ENCODE assay signal across 20 cellular contexts in the genomic region with DNA sequence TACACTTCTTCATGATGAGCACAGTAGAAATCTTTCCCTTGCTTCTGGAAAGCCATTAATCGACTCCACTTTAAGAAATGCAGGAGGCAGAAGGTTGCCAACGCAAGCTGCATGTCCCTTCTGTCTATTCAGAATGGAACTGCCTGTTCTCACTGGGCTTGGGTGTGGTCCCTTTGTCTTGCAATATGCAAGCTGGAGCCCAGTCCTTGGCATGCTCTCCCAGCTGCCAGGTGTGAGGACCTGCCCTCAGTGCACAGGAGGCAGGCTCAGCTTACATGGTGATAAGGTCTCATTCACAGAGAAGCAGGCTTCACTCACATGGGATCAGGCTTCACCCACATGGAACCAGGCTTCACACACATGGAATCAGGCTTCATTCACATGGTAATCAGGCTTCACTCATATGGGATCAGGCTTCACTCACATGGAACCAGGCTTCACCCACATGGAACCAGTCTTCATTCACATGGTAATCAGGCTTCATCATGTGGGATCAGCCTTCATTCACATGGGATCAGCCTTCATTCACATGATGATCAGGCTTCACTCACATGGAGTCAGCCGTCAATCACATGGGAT. TPM values are rescaled to one million over a fixed set of nuclear protein-coding genes. Genes with fewer than 3 reads are reported as not detected.
DNase-seq lines count a peak whose midpoint lies in the region; ATAC-seq and TF ChIP-seq lines count a peak whose summit lies in the region.
"Had no signal": no experiment of that assay in that cellular context is flagged by ENCODE, and none has a peak within 500 bp of the region (broad histone marks: within the 10 kb centered on the region; RNA-seq: fewer than 3 reads in every experiment).

No MANE protein-coding gene starts in this region.

- no peak overlapping the region for H3K27ac Mint-ChIP-seq in activated naive CD8-positive, alpha-beta T cell treated with anti-CD3 and anti-CD28 coated beads for 36 hours
- no peak overlapping the region for H3K27ac Mint-ChIP-seq in stimulated activated memory B cell treated with anti-CD40 and anti-IgM and Interleukin-4, amounts not matched to agents 10 μg/mL and 1 μg/mL and 100 μg/mL, for 72 hours
- H3K27ac Mint-ChIP-seq: activated CD8-positive, alpha-beta T cell treated with anti-CD3 and anti-CD28 coated beads, Interleukin-2, amount 10 ng/mL, durations not matched to agents 7 days and 5 days; HFFc6; IgD-negative memory B cell; naive thymus-derived CD8-positive, alpha-beta T cell; progenitor cell of endocrine pancreas; stimulated activated naive CD8-positive, alpha-beta T cell treated with anti-CD3 and anti-CD28 coated beads, Interleukin-15, amount 100 ng/mL, for 72 hours had no signal

- no peaks in the 10 kb centered on the region for H3K36me3 ChIP-seq in esophagus muscularis mucosa
- H3K36me3 ChIP-seq: vagina had no signal

- H3K36me3 Mint-ChIP-seq in activated naive CD8-positive, alpha-beta T cell treated with anti-CD3 and anti-CD28 coated beads for 36 hours: no peaks in the 10 kb centered on the region
- H3K36me3 Mint-ChIP-seq in stimulated activated memory B cell treated with anti-CD40 and anti-IgM and Interleukin-4, amounts not matched to agents 10 μg/mL and 1 μg/mL and 100 μg/mL, for 72 hours: no peaks in the 10 kb centered on the region
- H3K36me3 Mint-ChIP-seq: IgD-negative memory B cell; naive thymus-derived CD8-positive, alpha-beta T cell had no signal

- no peak overlapping the region for H3K4me3 Mint-ChIP-seq in activated naive CD8-positive, alpha-beta T cell treated with anti-CD3 and anti-CD28 coated beads for 36 hours
- H3K4me3 Mint-ChIP-seq in stimulated activated memory B cell treated with anti-CD40 and anti-IgM and Interleukin-4, amounts not matched to agents 10 μg/mL and 1 μg/mL and 100 μg/mL, for 72 hours: no peak overlapping the region
- H3K4me3 Mint-ChIP-seq: activated CD8-positive, alpha-beta T cell treated with anti-CD3 and anti-CD28 coated beads, Interleukin-2, amount 10 ng/mL, durations not matched to agents 7 days and 5 days; central memory CD8-positive, alpha-beta T cell; HFFc6; IgD-negative memory B cell; naive thymus-derived CD8-positive, alpha-beta T cell; stimulated activated naive CD8-positive, alpha-beta T cell treated with anti-CD3 and anti-CD28 coated beads, Interleukin-15, amount 100 ng/mL, for 72 hours had no signal

- no peak for TF ChIP-seq POLR2A in esophagus muscularis mucosa (IDR thresholded peaks at IDR 0.05; ENCODE audit: low read depth)

- no peaks in the 10 kb centered on the region for H3K9me3 ChIP-seq in esophagus muscularis mucosa
- H3K9me3 ChIP-seq: Caco-2, vagina had no signal

- 75% methylated on average over 2 of the region's 3 CpGs for WGBS in esophagus muscularis mucosa

- no peak for ATAC-seq in GM18519 (IDR thresholded peaks at IDR 0.05; ENCODE audit: low FRiP score, unreplicated experiment)
- no peak for ATAC-seq in stimulated activated memory B cell treated with anti-CD40 and anti-IgM and Interleukin-4, amounts not matched to agents 10 μg/mL and 1 μg/mL and 100 μg/mL, for 72 hours
- ATAC-seq: activated CD8-positive, alpha-beta T cell treated with anti-CD3 and anti-CD28 coated beads, Interleukin-2, amount 10 ng/mL, durations not matched to agents 7 days and 5 days; naive thymus-derived CD8-positive, alpha-beta T cell; SK-N-SH treated with all-trans-retinoic acid at 6 μM for 48 hours; stimulated activated naive CD8-positive, alpha-beta T cell treated with anti-CD3 and anti-CD28 coated beads, Interleukin-15, amount 100 ng/mL, for 72 hours had no signal

- intact Hi-C loops in esophagus muscularis mucosa (cut with DNase I): no loop called here

- no peaks in the 10 kb centered on the region for H3K9me3 Mint-ChIP-seq in activated naive CD8-positive, alpha-beta T cell treated with anti-CD3 and anti-CD28 coated beads for 36 hours
- H3K9me3 Mint-ChIP-seq in stimulated activated memory B cell treated with anti-CD40 and anti-IgM and Interleukin-4, amounts not matched to agents 10 μg/mL and 1 μg/mL and 100 μg/mL, for 72 hours: no peaks in the 10 kb centered on the region
- H3K9me3 Mint-ChIP-seq: central memory CD8-positive, alpha-beta T cell; HFFc6; IgD-negative memory B cell; naive thymus-derived CD8-positive, alpha-beta T cell; stimulated activated naive CD8-positive, alpha-beta T cell treated with anti-CD3 and anti-CD28 coated beads, Interleukin-15, amount 100 ng/mL, for 72 hours had no signal

- no peak overlapping the region for H3K27ac ChIP-seq in esophagus muscularis mucosa (replicated peaks in 1 of 4)
- H3K27ac ChIP-seq: vagina had no signal

- no peaks in the 10 kb centered on the region for H3K4me1 Mint-ChIP-seq in activated naive CD8-positive, alpha-beta T cell treated with anti-CD3 and anti-CD28 coated beads for 36 hours
- H3K4me1 Mint-ChIP-seq in stimulated activated memory B cell treated with anti-CD40 and anti-IgM and Interleukin-4, amounts not matched to agents 10 μg/mL and 1 μg/mL and 100 μg/mL, for 72 hours: peaks cover 4% of the 10 kb centered on the region
- H3K4me1 Mint-ChIP-seq: central memory CD8-positive, alpha-beta T cell; naive thymus-derived CD8-positive, alpha-beta T cell; stimulated activated naive CD8-positive, alpha-beta T cell treated with anti-CD3 and anti-CD28 coated beads, Interleukin-15, amount 100 ng/mL, for 72 hours had no signal

- no peaks in the 10 kb centered on the region for H3K27me3 Mint-ChIP-seq in activated naive CD8-positive, alpha-beta T cell treated with anti-CD3 and anti-CD28 coated beads for 36 hours
- peaks cover 24% of the 10 kb centered on the region for H3K27me3 Mint-ChIP-seq in stimulated activated memory B cell treated with anti-CD40 and anti-IgM and Interleukin-4, amounts not matched to agents 10 μg/mL and 1 μg/mL and 100 μg/mL, for 72 hours

- H3K4me3 ChIP-seq in esophagus muscularis mucosa: no peak overlapping the region
- H3K4me3 ChIP-seq: vagina had no signal

- H3K27me3 ChIP-seq in esophagus muscularis mucosa: no peaks in the 10 kb centered on the region
- H3K27me3 ChIP-seq: vagina had no signal

- no peak for TF ChIP-seq EP300 in esophagus muscularis mucosa (IDR thresholded peaks at IDR 0.05)

- H3K4me1 ChIP-seq in esophagus muscularis mucosa: peaks cover 0 to 13% (median 2%) of the 10 kb centered on the region in 4 donors
- H3K4me1 ChIP-seq: Caco-2 had no signal

- peak; percentile 90 for DNase-seq in COR-L47 (lab: John Stamatoyannopoulos, UW)
- peak; percentile 60 for DNase-seq in NCI-H1092 treated with DMSO at 0.1 percent for 48 hours (lab: John Stamatoyannopoulos, UW)
- DNase-seq in NCI-H510A (lab: John Stamatoyannopoulos, UW): peak; percentile 40
- DNase-seq in esophagus muscularis mucosa (ENCODE audit: extremely low spot score): peak; percentile 77
- no peak for DNase-seq in activated naive CD8-positive, alpha-beta T cell treated with anti-CD3 and anti-CD28 coated beads for 36 hours
- DNase-seq in stimulated activated CD4-positive, alpha-beta T cell treated with anti-CD3 and anti-CD28 coated beads, Interleukin-15, amount 100 ng/mL, for 24 hours: no peak
- DNase-seq: activated CD8-positive, alpha-beta T cell treated with anti-CD3 and anti-CD28 coated beads, Interleukin-2, amount 10 ng/mL, durations not matched to agents 7 days and 5 days; Caco-2; HFFc6; naive thymus-derived CD8-positive, alpha-beta T cell; NCI-H1694 treated with DMSO at 0.1 percent for 48 hours; stimulated activated CD4-positive, alpha-beta T cell treated with anti-CD3 and anti-CD28 coated beads, Interleukin-12 subunit alpha, Interleukin-12 subunit beta, amount 100 ng/mL, for 4 hours; stimulated activated naive CD8-positive, alpha-beta T cell treated with anti-CD3 and anti-CD28 coated beads, Interleukin-15, amount 100 ng/mL, for 72 hours had no signal

- no peak for TF ChIP-seq CTCF in esophagus muscularis mucosa (IDR thresholded peaks at IDR 0.05)

RNA-seq across cellular contexts. Expression of a gene that starts 59.2 kb away (rescaled TPM):
- 100 to 1,000 TPM in 2 of 4 donors, 10 to 100 TPM in 2; 86.2 to 112 (median 96.5) TPM for total RNA-seq in esophagus muscularis mucosa
- 10 to 100 TPM; 41.3 to 43.8 TPM for total RNA-seq in activated naive CD8-positive, alpha-beta T cell treated with anti-CD3 and anti-CD28 coated beads for 36 hours

Comparison
In these comparisons a context has a peak if more than half of its experiments do, and no peak if none do; other contexts are left out.
1. DNase-seq: peak in COR-L47 (single experiment), NCI-H1092 treated with DMSO at 0.1 percent for 48 hours (single experiment), NCI-H510A (single experiment) and esophagus muscularis mucosa (single experiment); none in activated naive CD8-positive, alpha-beta T cell treated with anti-CD3 and anti-CD28 coated beads for 36 hours (single experiment) and stimulated activated CD4-positive, alpha-beta T cell treated with anti-CD3 and anti-CD28 coated beads, Interleukin-15, amount 100 ng/mL, for 24 hours (single experiment).